In genomic region chr14:33508663-33509062, GRCh38 we compare ENCODE assay signal across 29 cellular contexts.
"Had no signal": no experiment of that assay in that cellular context is flagged by ENCODE, and none has a peak within 500 bp of the region (broad histone marks: within the 10 kb centered on the region; RNA-seq: fewer than 3 reads in every experiment).

No MANE protein-coding gene starts in this region.

- H3K27ac Mint-ChIP-seq: activated B cell treated with CpG ODN at 0.5 μM for 24 hours; activated CD4-positive, alpha-beta T cell treated with anti-CD3 and anti-CD28 coated beads for 36 hours; activated CD8-positive, alpha-beta memory T cell treated with anti-CD3 and anti-CD28 coated beads, Interleukin-2, amount 10 ng/mL, durations not matched to agents 7 days and 5 days; activated CD8-positive, alpha-beta T cell treated with anti-CD3 and anti-CD28 coated beads, Interleukin-2, amount 10 ng/mL, durations not matched to agents 7 days and 5 days; activated naive CD4-positive, alpha-beta T cell treated with anti-CD3 and anti-CD28 coated beads, Interleukin-2, amount 50 U/mL, for 72 hours; activated T-helper 2 cell treated with anti-CD3 and anti-CD28 coated beads, Interferon-gamma antibody, Interleukin-2, Interleukin-4, amounts not matched to agents 10 μg/mL and 5 μg/mL and 100 μg/mL, durations not matched to agents 14 hours and 24 hours and 36 hours; endodermal cell; nephron; stimulated activated effector memory CD8-positive, alpha-beta T cell treated with anti-CD3 and anti-CD28 coated beads, Interleukin-12 subunit alpha, Interleukin-12 subunit beta, amount 100 ng/mL, for 72 hours; stimulated activated naive CD8-positive, alpha-beta T cell treated with anti-CD3 and anti-CD28 coated beads, Interleukin-15, Interleukin-2, amounts not matched to agents 100 ng/mL and 50 ng/mL, for 24 hours; T-helper 2 cell treated with Interferon-gamma antibody and Interleukin-4, amounts not matched to agents 5 μg/mL and 100 μg/mL, for 36 hours; type B pancreatic cell had no signal

- H3K27me3 ChIP-seq: body of pancreas, esophagus muscularis mucosa, foreskin keratinocyte, left lung, uterus had no signal

- H3K9ac ChIP-seq: parathyroid adenoma had no signal

- DNase-seq: activated B cell treated with CpG ODN at 0.5 μM for 24 hours; activated CD4-positive, alpha-beta T cell treated with anti-CD3 and anti-CD28 coated beads for 36 hours; activated CD8-positive, alpha-beta memory T cell treated with anti-CD3 and anti-CD28 coated beads, Interleukin-2, amount 10 ng/mL, durations not matched to agents 7 days and 5 days; activated CD8-positive, alpha-beta T cell treated with anti-CD3 and anti-CD28 coated beads, Interleukin-2, amount 10 ng/mL, durations not matched to agents 7 days and 5 days; activated T-cell treated with anti-CD3 and anti-CD28 coated beads, Interleukin-2, amount 50 U/mL, for 48 hours; body of pancreas; endodermal cell; foreskin keratinocyte; heart left ventricle; kidney glomerular epithelial cell; left lung; mesendoderm; nucleus accumbens; psoas muscle; stimulated activated CD4-positive, alpha-beta T cell treated with anti-CD3 and anti-CD28 coated beads, Interleukin-12 subunit alpha, Interleukin-12 subunit beta, amount 100 ng/mL, for 4 hours; stimulated activated CD4-positive, alpha-beta T cell treated with anti-CD3 and anti-CD28 coated beads, Interleukin-4, amount 100 ng/mL, for 24 hours; substantia nigra; T-helper 1 cell; uterus had no signal

- H3K4me3 Mint-ChIP-seq: activated B cell treated with CpG ODN at 0.5 μM for 24 hours; activated CD4-positive, alpha-beta T cell treated with anti-CD3 and anti-CD28 coated beads for 36 hours; activated CD8-positive, alpha-beta memory T cell treated with anti-CD3 and anti-CD28 coated beads, Interleukin-2, amount 10 ng/mL, durations not matched to agents 7 days and 5 days; activated CD8-positive, alpha-beta T cell treated with anti-CD3 and anti-CD28 coated beads, Interleukin-2, amount 10 ng/mL, durations not matched to agents 7 days and 5 days; endodermal cell; nephron; stimulated activated effector memory CD8-positive, alpha-beta T cell treated with anti-CD3 and anti-CD28 coated beads, Interleukin-12 subunit alpha, Interleukin-12 subunit beta, amount 100 ng/mL, for 72 hours; stimulated activated naive CD8-positive, alpha-beta T cell treated with anti-CD3 and anti-CD28 coated beads, Interleukin-15, Interleukin-2, amounts not matched to agents 100 ng/mL and 50 ng/mL, for 24 hours; T-helper 2 cell treated with Interferon-gamma antibody and Interleukin-4, amounts not matched to agents 5 μg/mL and 100 μg/mL, for 36 hours; type B pancreatic cell had no signal

- H3K36me3 Mint-ChIP-seq: activated CD8-positive, alpha-beta memory T cell treated with anti-CD3 and anti-CD28 coated beads, Interleukin-2, amount 10 ng/mL, durations not matched to agents 7 days and 5 days; activated naive CD4-positive, alpha-beta T cell treated with anti-CD3 and anti-CD28 coated beads, Interleukin-2, amount 50 U/mL, for 72 hours; stimulated activated effector memory CD8-positive, alpha-beta T cell treated with anti-CD3 and anti-CD28 coated beads, Interleukin-12 subunit alpha, Interleukin-12 subunit beta, amount 100 ng/mL, for 72 hours; type B pancreatic cell had no signal

- H3K27ac ChIP-seq: body of pancreas, esophagus muscularis mucosa, foreskin keratinocyte, heart left ventricle, left lung, parathyroid adenoma, psoas muscle, uterus had no signal

- H2AFZ ChIP-seq: parathyroid adenoma had no signal

- ATAC-seq: activated CD4-positive, alpha-beta T cell treated with anti-CD3 and anti-CD28 coated beads for 36 hours; activated CD8-positive, alpha-beta memory T cell treated with anti-CD3 and anti-CD28 coated beads, Interleukin-2, amount 10 ng/mL, durations not matched to agents 7 days and 5 days; activated CD8-positive, alpha-beta T cell treated with anti-CD3 and anti-CD28 coated beads, Interleukin-2, amount 10 ng/mL, durations not matched to agents 7 days and 5 days; activated naive CD4-positive, alpha-beta T cell treated with anti-CD3 and anti-CD28 coated beads, Interleukin-2, amount 50 U/mL, for 72 hours; body of pancreas; foreskin keratinocyte; heart left ventricle; psoas muscle; stimulated activated effector memory CD8-positive, alpha-beta T cell treated with anti-CD3 and anti-CD28 coated beads, Interleukin-12 subunit alpha, Interleukin-12 subunit beta, amount 100 ng/mL, for 72 hours had no signal

- H3K4me1 Mint-ChIP-seq: activated B cell treated with CpG ODN at 0.5 μM for 24 hours; activated CD4-positive, alpha-beta T cell treated with anti-CD3 and anti-CD28 coated beads for 36 hours; activated CD8-positive, alpha-beta memory T cell treated with anti-CD3 and anti-CD28 coated beads, Interleukin-2, amount 10 ng/mL, durations not matched to agents 7 days and 5 days; stimulated activated effector memory CD8-positive, alpha-beta T cell treated with anti-CD3 and anti-CD28 coated beads, Interleukin-12 subunit alpha, Interleukin-12 subunit beta, amount 100 ng/mL, for 72 hours had no signal

- H3K79me2 ChIP-seq: parathyroid adenoma had no signal

- H3K27me3 Mint-ChIP-seq: activated B cell treated with CpG ODN at 0.5 μM for 24 hours; activated CD8-positive, alpha-beta memory T cell treated with anti-CD3 and anti-CD28 coated beads, Interleukin-2, amount 10 ng/mL, durations not matched to agents 7 days and 5 days; stimulated activated naive CD8-positive, alpha-beta T cell treated with anti-CD3 and anti-CD28 coated beads, Interleukin-15, Interleukin-2, amounts not matched to agents 100 ng/mL and 50 ng/mL, for 24 hours; type B pancreatic cell had no signal

- H3K36me3 ChIP-seq: esophagus muscularis mucosa, heart left ventricle, left lung, uterus had no signal

- H3K4me3 ChIP-seq: body of pancreas, esophagus muscularis mucosa, heart left ventricle, left lung, lung, psoas muscle, uterus had no signal

- H3K9me3 ChIP-seq: body of pancreas, esophagus muscularis mucosa, heart left ventricle, left lung, psoas muscle, uterus had no signal

- H3K9me3 Mint-ChIP-seq: activated B cell treated with CpG ODN at 0.5 μM for 24 hours; activated T-helper 2 cell treated with anti-CD3 and anti-CD28 coated beads, Interferon-gamma antibody, Interleukin-2, Interleukin-4, amounts not matched to agents 10 μg/mL and 5 μg/mL and 100 μg/mL, durations not matched to agents 14 hours and 24 hours and 36 hours; endodermal cell; nephron; stimulated activated naive CD8-positive, alpha-beta T cell treated with anti-CD3 and anti-CD28 coated beads, Interleukin-15, Interleukin-2, amounts not matched to agents 100 ng/mL and 50 ng/mL, for 24 hours; type B pancreatic cell had no signal

- H3K4me1 ChIP-seq: body of pancreas, foreskin keratinocyte, heart left ventricle, left lung, parathyroid adenoma, psoas muscle, uterus had no signal
